ENCODE assay signal across 1 cellular context in the genomic region with DNA sequence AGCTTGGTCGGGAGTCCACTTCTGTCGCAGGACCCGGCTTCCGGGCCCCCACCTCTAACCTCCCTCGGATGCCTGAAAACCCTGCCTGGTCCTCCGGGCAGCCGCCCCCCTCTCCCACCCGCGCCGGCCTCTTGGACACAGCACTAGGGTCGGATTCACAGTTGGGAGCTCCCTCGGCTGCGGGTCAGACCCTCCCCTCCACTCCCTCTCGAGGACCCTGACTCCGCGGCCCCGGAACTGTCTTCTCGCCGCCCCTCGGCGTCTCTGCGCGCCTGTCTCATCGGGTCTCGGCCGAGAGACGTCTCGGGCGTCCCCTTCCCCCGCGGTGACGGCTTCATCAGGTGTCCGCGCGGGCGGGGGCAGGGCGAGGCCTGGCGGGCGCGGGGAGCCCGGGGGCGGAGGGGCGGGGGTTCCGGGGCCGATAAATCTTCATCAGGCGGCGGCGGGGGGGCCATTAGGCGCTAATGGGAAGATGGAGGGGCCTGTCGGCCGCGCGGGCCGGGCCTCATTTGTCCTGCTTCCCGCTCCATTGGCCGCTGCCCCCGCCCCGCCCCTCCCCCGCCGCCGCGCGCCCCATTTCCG.
TF ChIP-seq lines count a peak whose summit lies in the region.

No MANE protein-coding gene starts in this region.

TF ChIP-seq in endothelial cell of umbilical vein, 7 proteins besides CTCF, POLR2A, EP300 and RAD21:
- TF ChIP-seq JUN (IDR thresholded peaks at IDR 0.05; ENCODE audit: borderline replicate concordance, insufficient read depth, insufficient read length, low read depth) (no peak), MYC (IDR thresholded peaks at IDR 0.05; ENCODE audit: low read depth, low read length) (no peak), POLR2AphosphoS5 (IDR thresholded peaks at IDR 0.05; ENCODE audit: insufficient read depth, low read depth, low read length) (no peak), EZH2 (IDR thresholded peaks at IDR 0.05; ENCODE audit: borderline replicate concordance, low read depth, low read length, severe bottlenecking) (no peak), GATA2 (IDR thresholded peaks at IDR 0.05; ENCODE audit: insufficient read depth, insufficient read length, low read depth, low read length) (no peak), FOS (IDR thresholded peaks at IDR 0.05; ENCODE audit: borderline replicate concordance, insufficient read depth, low read length) (no peak)
- TF ChIP-seq, protein P1, sequence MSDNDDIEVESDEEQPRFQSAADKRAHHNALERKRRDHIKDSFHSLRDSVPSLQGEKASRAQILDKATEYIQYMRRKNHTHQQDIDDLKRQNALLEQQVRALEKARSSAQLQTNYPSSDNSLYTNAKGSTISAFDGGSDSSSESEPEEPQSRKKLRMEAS (IDR thresholded peaks at IDR 0.05; ENCODE audit: insufficient read depth, insufficient read length) = no peak
